Comparison of ENCODE assay signal across 13 cellular contexts in genomic region chr1:19480282-19480681, GRCh38. TPM values are rescaled to one million over a fixed set of nuclear protein-coding genes. Genes with fewer than 3 reads are reported as not detected.
DNase-seq lines count a peak whose midpoint lies in the region; ATAC-seq and TF ChIP-seq lines count a peak whose summit lies in the region.
"Had no signal": no experiment of that assay in that cellular context is flagged by ENCODE, and none has a peak within 500 bp of the region (broad histone marks: within the 10 kb centered on the region; RNA-seq: fewer than 3 reads in every experiment).

No MANE protein-coding gene starts in this region.

- peak overlapping the region; percentile 17 for H3K27ac Mint-ChIP-seq in activated naive CD4-positive, alpha-beta T cell treated with anti-CD3 and anti-CD28 coated beads for 36 hours
- H3K27ac Mint-ChIP-seq in activated CD8-positive, alpha-beta T cell treated with anti-CD3 and anti-CD28 coated beads for 36 hours, result peak overlapping the region; percentile 59

- no peak overlapping the region for H3K4me2 ChIP-seq in mesenchymal stem cell (ENCODE audit: low read length, poor library complexity, severe bottlenecking)

- no peak for DNase-seq in activated naive CD4-positive, alpha-beta T cell treated with anti-CD3 and anti-CD28 coated beads for 36 hours
- no peak for DNase-seq in activated naive CD4-positive, alpha-beta T cell treated with anti-CD3 and anti-CD28 coated beads, Interleukin-2, amount 50 U/mL, for 16 hours
- no peak for DNase-seq in activated CD8-positive, alpha-beta T cell treated with anti-CD3 and anti-CD28 coated beads for 36 hours
- DNase-seq in mesenchymal stem cell (no peak), tibial artery (no peak), DMS 273 (lab: John Stamatoyannopoulos, UW; ENCODE audit: unreplicated experiment) (no peak)
- no peak for DNase-seq in activated effector memory CD4-positive, alpha-beta T cell treated with Interleukin-2 at 50 U/mL for 16 hours
- no peak for DNase-seq in stimulated activated naive CD4-positive, alpha-beta T cell treated with Interleukin-2 at 50 U/mL for 16 hours (lab: John Stamatoyannopoulos, UW)
- DNase-seq: mammary epithelial cell, NCI-H187 treated with DMSO at 0.1 percent for 48 hours, uterus had no signal

- no peak overlapping the region for H3K4ac ChIP-seq in mesenchymal stem cell (ENCODE audit: low read depth in 1 of 2, low read length in 2 of 2)

- H4K8ac ChIP-seq in mesenchymal stem cell (ENCODE audit: low read length), result no peak overlapping the region

- H3K27me3 Mint-ChIP-seq in activated naive CD4-positive, alpha-beta T cell treated with anti-CD3 and anti-CD28 coated beads for 36 hours (ENCODE audit: low read depth), result no peaks in the 10 kb centered on the region
- no peaks in the 10 kb centered on the region for H3K27me3 Mint-ChIP-seq in activated CD8-positive, alpha-beta T cell treated with anti-CD3 and anti-CD28 coated beads for 36 hours

- TF ChIP-seq CTCF in activated CD8-positive, alpha-beta T cell treated with anti-CD3 and anti-CD28 coated beads for 36 hours (IDR thresholded peaks at IDR 0.05), result no peak
- TF ChIP-seq CTCF in tibial artery (IDR thresholded peaks at IDR 0.05), result no peak

- no peak overlapping the region for H2BK120ac ChIP-seq in mesenchymal stem cell (ENCODE audit: low read depth, low read length)

- H2BK5ac ChIP-seq in mesenchymal stem cell (ENCODE audit: low read depth, low read length, poor library complexity, severe bottlenecking), result no peak overlapping the region

- no peak overlapping the region for H2BK12ac ChIP-seq in mesenchymal stem cell (ENCODE audit: low read length in 2 of 2)

- H2AFZ ChIP-seq in mesenchymal stem cell (ENCODE audit: low read depth, low read length), result no peak overlapping the region

- POLR2A ChIA-PET in activated CD8-positive, alpha-beta T cell treated with anti-CD3 and anti-CD28 coated beads for 36 hours (lab: Charles Lee), result interaction anchor here (0.7 to 14.4 kb wide), 3 partner anchors 13 to 163 kb away, joined by 3 to 213 read pairs (median 3); no protein-coding TSS in a partner anchor

- ATAC-seq in activated CD8-positive, alpha-beta T cell treated with anti-CD3 and anti-CD28 coated beads for 36 hours, result no peak
- ATAC-seq: Right ventricle myocardium inferior had no signal

- CTCF ChIA-PET in activated naive CD4-positive, alpha-beta T cell treated with anti-CD3 and anti-CD28 coated beads for 36 hours (lab: Charles Lee), result interaction anchor here (0.6 to 1.3 kb wide), 3 partner anchors 14 to 110 kb away, joined by 3 to 4 read pairs (median 3); no protein-coding TSS in a partner anchor
- CTCF ChIA-PET in activated CD8-positive, alpha-beta T cell treated with anti-CD3 and anti-CD28 coated beads for 36 hours (lab: Charles Lee), result interaction anchor here (0.8 to 1.5 kb wide), 2 partner anchors 12 to 87 kb away, joined by 3 read pairs; no protein-coding TSS in a partner anchor

- no peaks in the 10 kb centered on the region for H3K9me3 Mint-ChIP-seq in activated naive CD4-positive, alpha-beta T cell treated with anti-CD3 and anti-CD28 coated beads for 36 hours
- no peaks in the 10 kb centered on the region for H3K9me3 Mint-ChIP-seq in activated CD8-positive, alpha-beta T cell treated with anti-CD3 and anti-CD28 coated beads for 36 hours

- peaks cover 18% of the 10 kb centered on the region for H3K36me3 Mint-ChIP-seq in activated naive CD4-positive, alpha-beta T cell treated with anti-CD3 and anti-CD28 coated beads for 36 hours (ENCODE audit: low read depth)
- peaks cover 37% of the 10 kb centered on the region for H3K36me3 Mint-ChIP-seq in activated CD8-positive, alpha-beta T cell treated with anti-CD3 and anti-CD28 coated beads for 36 hours (ENCODE audit: low read depth)

- 93% methylated on average over 6 of the region's 6 CpGs for WGBS in mesenchymal stem cell

- H2AK5ac ChIP-seq in mesenchymal stem cell (ENCODE audit: low read length, severe bottlenecking), result no peak overlapping the region

- H3K27ac ChIP-seq in mesenchymal stem cell (ENCODE audit: low read length, poor library complexity, severe bottlenecking) (no peak overlapping the region), tibial artery (peak overlapping the region; percentile 2 to 10)
- H3K27ac ChIP-seq: HL-60 had no signal

- H3K4me3 ChIP-seq in mesenchymal stem cell (ENCODE audit: insufficient read depth in 1 of 2, low read depth in 1 of 2, low read length in 2 of 2) (no peak overlapping the region), tibial artery (no peak overlapping the region)
- H3K4me3 ChIP-seq: uterus had no signal

- peaks cover 57% of the 10 kb centered on the region for H3K4me1 ChIP-seq in mesenchymal stem cell (ENCODE audit: control insufficient read depth, insufficient read depth, low read depth, low read length)
- H3K4me1 ChIP-seq in tibial artery, result peaks cover 3 to 92% (median 86%) of the 10 kb centered on the region in 4 donors

- H3K27me3 ChIP-seq in mesenchymal stem cell (ENCODE audit: control insufficient read depth in 1 of 2, insufficient read depth in 1 of 2, low read length in 2 of 2) (no peaks in the 10 kb centered on the region), tibial artery (no peaks in the 10 kb centered on the region)
- H3K27me3 ChIP-seq: uterus had no signal

- no peaks in the 10 kb centered on the region for H3K9me3 ChIP-seq in mesenchymal stem cell (ENCODE audit: control insufficient read depth, low read length)
- no peaks in the 10 kb centered on the region for H3K9me3 ChIP-seq in tibial artery
- H3K9me3 ChIP-seq: uterus had no signal

- H3K9ac ChIP-seq in mesenchymal stem cell (ENCODE audit: low read length), result peak overlapping the region; percentile 16

- no peak overlapping the region for H4K91ac ChIP-seq in mesenchymal stem cell (ENCODE audit: low read length)

- H3K4me3 Mint-ChIP-seq in activated naive CD4-positive, alpha-beta T cell treated with anti-CD3 and anti-CD28 coated beads for 36 hours, result no peak overlapping the region
- H3K4me3 Mint-ChIP-seq in activated CD8-positive, alpha-beta T cell treated with anti-CD3 and anti-CD28 coated beads for 36 hours, result no peak overlapping the region

- H3K79me1 ChIP-seq in mesenchymal stem cell (replicated peaks; ENCODE audit: low read length, poor library complexity, severe bottlenecking), result no peaks in the 10 kb centered on the region

- H3K14ac ChIP-seq in mesenchymal stem cell (ENCODE audit: low read length in 2 of 2), result no peak overlapping the region

- intact Hi-C loops in activated naive CD4-positive, alpha-beta T cell treated with anti-CD3 and anti-CD28 coated beads for 36 hours (cut with micrococcal nuclease), result no loop called here
- intact Hi-C loops in activated CD8-positive, alpha-beta T cell treated with anti-CD3 and anti-CD28 coated beads for 36 hours (cut with micrococcal nuclease), result loop anchor here (5.0 kb wide), 1 partner anchor 117 kb away; a partner anchor contains a TSS
- intact Hi-C loops in tibial artery (cut with DNase I; ENCODE audit: low total_unique reads), result loop anchor here (10.0 kb wide), 1 partner anchor 85 kb away; no protein-coding TSS in a partner anchor

- H3K23ac ChIP-seq in mesenchymal stem cell (ENCODE audit: low read length in 2 of 2), result no peak overlapping the region

- H3K36me3 ChIP-seq in mesenchymal stem cell (ENCODE audit: control insufficient read depth in 1 of 2, insufficient read depth in 2 of 2, low read depth in 1 of 2, low read length in 2 of 2), result peaks cover 37 to 55% of the 10 kb centered on the region in 2 experiments
- peaks cover 0 to 13% (median 0%) of the 10 kb centered on the region in 3 donors for H3K36me3 ChIP-seq in tibial artery
- H3K36me3 ChIP-seq: uterus had no signal

- H3K18ac ChIP-seq in mesenchymal stem cell (ENCODE audit: low read depth in 1 of 2, low read length in 2 of 2), result no peak overlapping the region

- peaks cover 84% of the 10 kb centered on the region for H3K4me1 Mint-ChIP-seq in activated naive CD4-positive, alpha-beta T cell treated with anti-CD3 and anti-CD28 coated beads for 36 hours (ENCODE audit: low read depth)
- peaks cover 87% of the 10 kb centered on the region for H3K4me1 Mint-ChIP-seq in activated CD8-positive, alpha-beta T cell treated with anti-CD3 and anti-CD28 coated beads for 36 hours (ENCODE audit: low read depth)

- no peak overlapping the region for H2BK15ac ChIP-seq in mesenchymal stem cell (ENCODE audit: low read depth, poor library complexity, severe bottlenecking)

RNA-seq across cellular contexts. Expression of gene CAPZB, which starts 5.1 kb away (rescaled TPM):
- total RNA-seq in activated naive CD4-positive, alpha-beta T cell treated with anti-CD3 and anti-CD28 coated beads for 36 hours, result 100 to 1,000 TPM; 362 to 381 TPM
- total RNA-seq in activated CD8-positive, alpha-beta T cell treated with anti-CD3 and anti-CD28 coated beads for 36 hours, result 100 to 1,000 TPM; 335 to 340 TPM
- polyA plus RNA-seq in mesenchymal stem cell (2013, experiment 1 of 2), result 431 TPM
- polyA plus RNA-seq in mesenchymal stem cell (2013, experiment 2 of 2), result 426 TPM
